ENCODE assay signal across 8 cellular contexts in the genomic region with DNA sequence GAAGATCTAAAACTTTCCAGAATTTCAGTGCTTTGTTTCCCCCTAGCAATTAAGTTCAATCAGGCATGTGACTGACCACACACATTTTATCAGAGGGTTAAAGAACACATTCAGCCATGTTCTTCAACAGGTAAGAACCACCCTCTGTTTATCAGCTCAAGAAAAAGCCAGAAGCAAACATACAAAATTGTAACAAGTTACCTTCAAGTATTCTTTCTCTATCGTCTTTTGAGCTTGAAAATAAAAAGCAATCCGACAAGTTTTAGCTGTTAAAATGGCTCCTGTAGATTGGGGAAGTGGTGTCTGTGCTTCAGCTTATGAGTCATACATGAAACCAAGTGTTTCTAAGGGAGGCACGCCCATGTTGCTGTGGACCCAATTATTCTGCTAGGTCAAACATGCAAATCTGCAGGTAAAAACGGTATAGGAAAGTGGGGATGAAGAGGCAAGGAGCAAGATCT. TPM values are rescaled to one million over a fixed set of nuclear protein-coding genes. Genes with fewer than 3 reads are reported as not detected.
A peak's percentile ranks its signal among the peaks of the same experiment; 100 is the strongest.
DNase-seq lines count a peak whose midpoint lies in the region; ATAC-seq and TF ChIP-seq lines count a peak whose summit lies in the region.

A gene (minus strand): TSS at position 290 of the 461 bp plus-strand sequence. CDS start 37,262 bp downstream, outside the sequence.

- DNase-seq in activated gamma-delta T cell treated with Interleukin-2 at 50 U/mL for 16 hours (peak; percentile 58), activated gamma-delta T cell (lab: John Stamatoyannopoulos, UW) (no peak), NCI-H2029 (lab: John Stamatoyannopoulos, UW) (peak; percentile 58), mesenteric fat pad (ENCODE audit: low spot score) (no peak), stomach (peak; percentile 59)
- peak; percentile 19 for DNase-seq in activated CD4-positive, alpha-beta T cell treated with anti-CD3 and anti-CD28 coated beads for 24 hours (ENCODE audit: low read depth in 2 of 2)
- DNase-seq in effector CD8-positive, alpha-beta T cell (lab: John Stamatoyannopoulos, UW), result peak; percentile 18

- TF ChIP-seq EP300 in stomach (IDR thresholded peaks at IDR 0.05), result no peak

- H3K4me3 ChIP-seq in stomach, result peak within 1 kb of the TSS; percentile 9 to 36 (median 32)

- no peaks in the 10 kb centered on the region for H3K27me3 ChIP-seq in stomach

- H3K36me3 ChIP-seq in stomach, result no peaks in the 10 kb centered on the region

- peak within 1 kb of the TSS; percentile 82 to 92 (median 88) for H3K27ac ChIP-seq in stomach

- peaks cover 8 to 96% (median 45%) of the 10 kb centered on the region in 4 donors for H3K4me1 ChIP-seq in stomach

- H3K9me3 ChIP-seq in stomach, result no peaks in the 10 kb centered on the region

- intact Hi-C loops in stomach (cut with DNase I; ENCODE audit: low total_unique reads), result no loop called here

- TF ChIP-seq CTCF in stomach (IDR thresholded peaks at IDR 0.05), result no peak

- 9 to 33% (median 21%) methylated on average over 4 of the region's 4 CpGs for WGBS in stomach, 5 donors

- TF ChIP-seq POLR2A in stomach (IDR thresholded peaks at IDR 0.05), result no peak

- ATAC-seq in HG02852 (IDR thresholded peaks at IDR 0.05; ENCODE audit: unreplicated experiment), result peak; percentile 91

RNA-seq across cellular contexts. Expression of the gene that starts here (rescaled TPM):
- total RNA-seq in mesenteric fat pad, result 74.2 TPM
- 100 to 1,000 TPM in 1 of 5 donors, 10 to 100 TPM in 4; 13.3 to 113 (median 49.7) TPM for total RNA-seq in stomach
- polyA plus RNA-seq in stomach, result 10 to 100 TPM; 10.9 to 31.8 (median 19.8) TPM

Comparison
In these comparisons a context has a peak if more than half of its experiments do, and no peak if none do; other contexts are left out.
1. DNase-seq: peak in activated gamma-delta T cell treated with Interleukin-2 at 50 U/mL for 16 hours (single experiment), NCI-H2029 (single experiment), activated CD4-positive, alpha-beta T cell treated with anti-CD3 and anti-CD28 coated beads for 24 hours (2 of 2), effector CD8-positive, alpha-beta T cell (single experiment) and stomach (single experiment); none in activated gamma-delta T cell (single experiment) and mesenteric fat pad (single experiment).